8 cellular contexts compared by ENCODE assay signal in the genomic region with DNA sequence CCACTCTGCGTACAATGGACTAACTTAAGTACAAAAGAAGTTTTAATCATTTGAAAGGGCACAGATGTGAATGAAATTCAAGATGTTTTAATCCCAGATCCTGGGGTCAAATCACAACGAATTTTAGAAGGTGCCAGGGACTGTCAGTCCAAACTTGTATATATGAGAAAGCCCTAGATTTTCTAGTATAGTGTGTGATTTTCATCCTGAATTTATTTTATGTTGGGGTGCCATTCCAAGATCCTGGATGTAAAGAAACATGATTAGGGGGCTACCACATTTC.
DNase-seq lines count a peak whose midpoint lies in the region; ATAC-seq and TF ChIP-seq lines count a peak whose summit lies in the region.

No MANE protein-coding gene starts in this region.

- TF ChIP-seq CTCF in liver (IDR thresholded peaks at IDR 0.05; ENCODE audit: low read depth, low read length, missing input control) (no peak), tibial artery (IDR thresholded peaks at IDR 0.05) (no peak)

- peak overlapping the region; percentile 53 to 82 for H3K27ac ChIP-seq in liver (ENCODE audit: low read depth in 1 of 2, low read length in 2 of 2)
- peak overlapping the region; percentile 72 to 75 for H3K27ac ChIP-seq in tibial artery

- peak overlapping the region; percentile 77 to 100 for H3K4me3 Mint-ChIP-seq in activated T-cell treated with anti-CD3 and anti-CD28 coated beads, Interleukin-2, amount 50 U/mL, for 72 hours
- H3K4me3 Mint-ChIP-seq in activated T-helper 2 cell treated with anti-CD3 and anti-CD28 coated beads, Interferon-gamma antibody, Interleukin-2, Interleukin-4, amounts not matched to agents 10 μg/mL and 5 μg/mL and 100 μg/mL, durations not matched to agents 14 hours and 24 hours and 36 hours (ENCODE audit: low read depth), result peak overlapping the region; percentile 85

- peak overlapping the region in 1 of 3 donors; percentile 17 for H3K4me3 ChIP-seq in liver (ENCODE audit: low read depth in 1 of 3, low read length in 3 of 3)
- H3K4me3 ChIP-seq in tibial artery, result no peak overlapping the region

- ATAC-seq in activated T-cell treated with anti-CD3 and anti-CD28 coated beads, Interleukin-2, amount 50 U/mL, for 72 hours (replicated peaks in 1 of 2), result no peak
- ATAC-seq in HG02678 (IDR thresholded peaks at IDR 0.05; ENCODE audit: unreplicated experiment), result no peak

- no peaks in the 10 kb centered on the region for H3K9me3 Mint-ChIP-seq in activated T-cell treated with anti-CD3 and anti-CD28 coated beads, Interleukin-2, amount 50 U/mL, for 72 hours
- no peaks in the 10 kb centered on the region for H3K9me3 Mint-ChIP-seq in activated T-helper 2 cell treated with anti-CD3 and anti-CD28 coated beads, Interferon-gamma antibody, Interleukin-2, Interleukin-4, amounts not matched to agents 10 μg/mL and 5 μg/mL and 100 μg/mL, durations not matched to agents 14 hours and 24 hours and 36 hours

- H3K27ac Mint-ChIP-seq in activated T-cell treated with anti-CD3 and anti-CD28 coated beads, Interleukin-2, amount 50 U/mL, for 72 hours, result peak overlapping the region; percentile 100
- peak overlapping the region; percentile 99 for H3K27ac Mint-ChIP-seq in activated T-helper 2 cell treated with anti-CD3 and anti-CD28 coated beads, Interferon-gamma antibody, Interleukin-2, Interleukin-4, amounts not matched to agents 10 μg/mL and 5 μg/mL and 100 μg/mL, durations not matched to agents 14 hours and 24 hours and 36 hours

- H3K36me3 ChIP-seq in liver (ENCODE audit: control insufficient read depth in 4 of 4, insufficient read depth in 3 of 4, low read depth in 1 of 4, low read length in 3 of 4), result no peaks in the 10 kb centered on the region
- H3K36me3 ChIP-seq in tibial artery, result no peaks in the 10 kb centered on the region

- H3K4me1 ChIP-seq in liver (ENCODE audit: control insufficient read depth in 4 of 4, insufficient read depth in 4 of 4, low read length in 3 of 4) (peaks cover 0 to 15% (median 11%) of the 10 kb centered on the region in 4 donors), tibial artery (peaks cover 0 to 76% (median 38%) of the 10 kb centered on the region in 4 donors)

- H3K9ac ChIP-seq in liver (ENCODE audit: low read depth in 1 of 2, low read length in 2 of 2), result no peak overlapping the region

- no peak for TF ChIP-seq RAD21 in liver (IDR thresholded peaks at IDR 0.05)

- no peaks in the 10 kb centered on the region for H3K27me3 Mint-ChIP-seq in activated T-cell treated with anti-CD3 and anti-CD28 coated beads, Interleukin-2, amount 50 U/mL, for 72 hours (ENCODE audit: low read depth)
- H3K27me3 Mint-ChIP-seq in activated T-helper 2 cell treated with anti-CD3 and anti-CD28 coated beads, Interferon-gamma antibody, Interleukin-2, Interleukin-4, amounts not matched to agents 10 μg/mL and 5 μg/mL and 100 μg/mL, durations not matched to agents 14 hours and 24 hours and 36 hours (ENCODE audit: low read depth), result no peaks in the 10 kb centered on the region

- H3K27me3 ChIP-seq in liver (ENCODE audit: control insufficient read depth in 4 of 4, insufficient read depth in 4 of 4, low read length in 3 of 4) (no peaks in the 10 kb centered on the region), tibial artery (no peaks in the 10 kb centered on the region)

- H3K9me3 ChIP-seq in liver (ENCODE audit: control insufficient read depth in 4 of 4, low read length in 3 of 4) (no peaks in the 10 kb centered on the region), tibial artery (no peaks in the 10 kb centered on the region)

- no peak for DNase-seq in activated T-cell treated with anti-CD3 and anti-CD28 coated beads, Interleukin-2, amount 50 U/mL, for 72 hours
- no peak for DNase-seq in activated T-cell treated with anti-CD3 and anti-CD28 coated beads, Interleukin-2, amount 50 U/mL, for 1 hour
- DNase-seq in activated T-helper 2 cell treated with anti-CD3 and anti-CD28 coated beads, Interferon-gamma antibody, Interleukin-2, Interleukin-4, amounts not matched to agents 10 μg/mL and 5 μg/mL and 100 μg/mL, durations not matched to agents 14 hours and 24 hours and 36 hours (ENCODE audit: low spot score), result no peak
- no peak for DNase-seq in tibial artery
- no peak for DNase-seq in kidney glomerular epithelial cell (lab: John Stamatoyannopoulos, UW)
- DNase-seq in AG08395 (ENCODE audit: low spot score), result no peak

- H3K4me1 Mint-ChIP-seq in activated T-cell treated with anti-CD3 and anti-CD28 coated beads, Interleukin-2, amount 50 U/mL, for 72 hours (ENCODE audit: low read depth), result peaks cover 91% of the 10 kb centered on the region
- peaks cover 62% of the 10 kb centered on the region for H3K4me1 Mint-ChIP-seq in activated T-helper 2 cell treated with anti-CD3 and anti-CD28 coated beads, Interferon-gamma antibody, Interleukin-2, Interleukin-4, amounts not matched to agents 10 μg/mL and 5 μg/mL and 100 μg/mL, durations not matched to agents 14 hours and 24 hours and 36 hours (ENCODE audit: low read depth)

- 72% methylated on average over 2 of the region's 2 CpGs for WGBS in liver

- H3K36me3 Mint-ChIP-seq in activated T-cell treated with anti-CD3 and anti-CD28 coated beads, Interleukin-2, amount 50 U/mL, for 72 hours (ENCODE audit: insufficient read depth in 2 of 2), result peaks cover 13 to 23% of the 10 kb centered on the region in 2 donors
- peaks cover 49% of the 10 kb centered on the region for H3K36me3 Mint-ChIP-seq in activated T-helper 2 cell treated with anti-CD3 and anti-CD28 coated beads, Interferon-gamma antibody, Interleukin-2, Interleukin-4, amounts not matched to agents 10 μg/mL and 5 μg/mL and 100 μg/mL, durations not matched to agents 14 hours and 24 hours and 36 hours (ENCODE audit: low read depth)

- intact Hi-C loops in activated T-helper 2 cell treated with anti-CD3 and anti-CD28 coated beads, Interferon-gamma antibody, Interleukin-2, Interleukin-4, amounts not matched to agents 10 μg/mL and 5 μg/mL and 100 μg/mL, durations not matched to agents 14 hours and 24 hours and 36 hours (cut with micrococcal nuclease), result loop anchor here (2.0 to 10.0 kb wide), 5 partner anchors 14 to 1491 kb away; a partner anchor contains a TSS
- intact Hi-C loops in tibial artery (cut with DNase I; ENCODE audit: low total_unique reads), result no loop called here

TF ChIP-seq in liver, 16 proteins besides CTCF, POLR2A, EP300 and RAD21:
- no peak for TF ChIP-seq FOXA2 (IDR thresholded peaks at IDR 0.05)
- TF ChIP-seq, protein P1, sequence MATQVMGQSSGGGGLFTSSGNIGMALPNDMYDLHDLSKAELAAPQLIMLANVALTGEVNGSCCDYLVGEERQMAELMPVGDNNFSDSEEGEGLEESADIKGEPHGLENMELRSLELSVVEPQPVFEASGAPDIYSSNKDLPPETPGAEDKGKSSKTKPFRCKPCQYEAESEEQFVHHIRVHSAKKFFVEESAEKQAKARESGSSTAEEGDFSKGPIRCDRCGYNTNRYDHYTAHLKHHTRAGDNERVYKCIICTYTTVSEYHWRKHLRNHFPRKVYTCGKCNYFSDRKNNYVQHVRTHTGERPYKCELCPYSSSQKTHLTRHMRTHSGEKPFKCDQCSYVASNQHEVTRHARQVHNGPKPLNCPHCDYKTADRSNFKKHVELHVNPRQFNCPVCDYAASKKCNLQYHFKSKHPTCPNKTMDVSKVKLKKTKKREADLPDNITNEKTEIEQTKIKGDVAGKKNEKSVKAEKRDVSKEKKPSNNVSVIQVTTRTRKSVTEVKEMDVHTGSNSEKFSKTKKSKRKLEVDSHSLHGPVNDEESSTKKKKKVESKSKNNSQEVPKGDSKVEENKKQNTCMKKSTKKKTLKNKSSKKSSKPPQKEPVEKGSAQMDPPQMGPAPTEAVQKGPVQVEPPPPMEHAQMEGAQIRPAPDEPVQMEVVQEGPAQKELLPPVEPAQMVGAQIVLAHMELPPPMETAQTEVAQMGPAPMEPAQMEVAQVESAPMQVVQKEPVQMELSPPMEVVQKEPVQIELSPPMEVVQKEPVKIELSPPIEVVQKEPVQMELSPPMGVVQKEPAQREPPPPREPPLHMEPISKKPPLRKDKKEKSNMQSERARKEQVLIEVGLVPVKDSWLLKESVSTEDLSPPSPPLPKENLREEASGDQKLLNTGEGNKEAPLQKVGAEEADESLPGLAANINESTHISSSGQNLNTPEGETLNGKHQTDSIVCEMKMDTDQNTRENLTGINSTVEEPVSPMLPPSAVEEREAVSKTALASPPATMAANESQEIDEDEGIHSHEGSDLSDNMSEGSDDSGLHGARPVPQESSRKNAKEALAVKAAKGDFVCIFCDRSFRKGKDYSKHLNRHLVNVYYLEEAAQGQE (IDR thresholded peaks at IDR 0.05), result no peak
- TF ChIP-seq NR2F2 (IDR thresholded peaks at IDR 0.05), result no peak
- TF ChIP-seq, protein P2, sequence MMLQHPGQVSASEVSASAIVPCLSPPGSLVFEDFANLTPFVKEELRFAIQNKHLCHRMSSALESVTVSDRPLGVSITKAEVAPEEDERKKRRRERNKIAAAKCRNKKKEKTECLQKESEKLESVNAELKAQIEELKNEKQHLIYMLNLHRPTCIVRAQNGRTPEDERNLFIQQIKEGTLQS (IDR thresholded peaks at IDR 0.05), result no peak
- TF ChIP-seq HNF4G (IDR thresholded peaks at IDR 0.05), result no peak
- TF ChIP-seq, protein P3, sequence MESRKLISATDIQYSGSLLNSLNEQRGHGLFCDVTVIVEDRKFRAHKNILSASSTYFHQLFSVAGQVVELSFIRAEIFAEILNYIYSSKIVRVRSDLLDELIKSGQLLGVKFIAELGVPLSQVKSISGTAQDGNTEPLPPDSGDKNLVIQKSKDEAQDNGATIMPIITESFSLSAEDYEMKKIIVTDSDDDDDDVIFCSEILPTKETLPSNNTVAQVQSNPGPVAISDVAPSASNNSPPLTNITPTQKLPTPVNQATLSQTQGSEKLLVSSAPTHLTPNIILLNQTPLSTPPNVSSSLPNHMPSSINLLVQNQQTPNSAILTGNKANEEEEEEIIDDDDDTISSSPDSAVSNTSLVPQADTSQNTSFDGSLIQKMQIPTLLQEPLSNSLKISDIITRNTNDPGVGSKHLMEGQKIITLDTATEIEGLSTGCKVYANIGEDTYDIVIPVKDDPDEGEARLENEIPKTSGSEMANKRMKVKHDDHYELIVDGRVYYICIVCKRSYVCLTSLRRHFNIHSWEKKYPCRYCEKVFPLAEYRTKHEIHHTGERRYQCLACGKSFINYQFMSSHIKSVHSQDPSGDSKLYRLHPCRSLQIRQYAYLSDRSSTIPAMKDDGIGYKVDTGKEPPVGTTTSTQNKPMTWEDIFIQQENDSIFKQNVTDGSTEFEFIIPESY (IDR thresholded peaks at IDR 0.05), result no peak
- TF ChIP-seq EGR1 (IDR thresholded peaks at IDR 0.05; ENCODE audit: low read depth in 2 of 2), result no peak
- no peak for TF ChIP-seq RXRA (IDR thresholded peaks at IDR 0.05)
- no peak for TF ChIP-seq TAF1 (conservative IDR thresholded peaks at IDR 0.05)
TF ChIP-seq in liver: peak in this region for 0.
